Comparison of ENCODE assay signal across 1 cellular context in the genomic region with DNA sequence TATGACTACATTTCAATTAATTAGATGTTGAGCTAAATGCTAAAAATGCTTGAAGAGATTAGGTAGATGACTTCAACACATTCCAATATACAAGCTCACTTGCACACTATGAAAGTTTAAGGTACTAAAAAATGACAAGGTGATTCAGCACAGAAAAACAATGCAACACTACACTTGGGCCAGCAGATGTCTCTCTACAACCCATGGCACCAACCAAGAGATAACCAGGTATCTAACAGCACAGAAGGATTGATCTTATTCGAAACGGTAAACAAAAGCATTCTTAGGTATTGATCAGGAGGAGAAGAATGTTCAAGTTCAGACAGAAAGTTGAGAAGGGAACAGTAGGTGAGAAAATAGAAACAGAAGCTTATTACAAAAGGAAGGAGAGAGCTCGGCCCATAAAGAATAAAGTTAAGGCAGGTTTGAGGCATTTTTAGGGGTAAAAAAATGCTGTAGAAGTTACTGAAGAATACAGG.
A peak's percentile ranks its signal among the peaks of the same experiment; 100 is the strongest.
TF ChIP-seq lines count a peak whose summit lies in the region.

No MANE protein-coding gene starts in this region.

TF ChIP-seq in SK-N-SH, 30 proteins besides CTCF, POLR2A, EP300 and RAD21 (continued from another document):
- TF ChIP-seq REST (IDR thresholded peaks at IDR 0.05; ENCODE audit: low read depth, low read length) (no peak), RCOR1 (IDR thresholded peaks at IDR 0.05; ENCODE audit: low read length) (no peak), GATA2 (CRISPR knock-in tag; IDR thresholded peaks at IDR 0.05) (0 out of 2 replicates have a peak, but pooled peaks have one; percentile 10)
